Comparison of ENCODE assay signal across 19 cellular contexts in the genomic region with DNA sequence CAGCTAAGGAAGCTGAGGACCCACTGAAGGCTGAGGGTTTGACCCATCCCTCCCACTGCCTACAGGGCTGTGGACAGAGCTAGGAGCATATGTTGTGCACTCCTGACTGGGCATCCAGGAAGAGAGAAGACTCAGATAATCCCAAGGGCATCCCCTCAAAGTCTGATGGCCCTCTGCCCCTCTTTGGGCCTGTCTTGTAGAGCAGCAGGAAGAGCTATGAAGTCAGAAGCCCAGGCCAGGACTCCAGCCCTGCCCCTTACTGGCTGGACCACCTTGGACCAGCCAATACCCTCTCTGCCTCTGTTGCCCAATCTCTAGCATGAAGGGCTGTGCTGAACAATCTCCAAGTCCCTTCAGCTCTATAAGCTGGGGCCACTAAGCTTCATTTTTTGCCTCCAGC.
DNase-seq lines count a peak whose midpoint lies in the region; ATAC-seq and TF ChIP-seq lines count a peak whose summit lies in the region.
"Had no signal": no experiment of that assay in that cellular context is flagged by ENCODE, and none has a peak within 500 bp of the region (broad histone marks: within the 10 kb centered on the region; RNA-seq: fewer than 3 reads in every experiment).

No MANE protein-coding gene starts in this region.

- H3K36me3 ChIP-seq in upper lobe of right lung = no peaks in the 10 kb centered on the region
- H3K36me3 ChIP-seq in hepatocyte (replicated peaks; ENCODE audit: insufficient read depth, low read depth) = no peaks in the 10 kb centered on the region
- H3K36me3 ChIP-seq: BLaER1 had no signal

- CTCF ChIA-PET in activated naive CD4-positive, alpha-beta T cell treated with anti-CD3 and anti-CD28 coated beads for 36 hours (lab: Charles Lee) = interaction anchor here (0.8 kb wide), 1 partner anchor 94 kb away, joined by 3 read pairs; no protein-coding TSS in a partner anchor

- H3K9me3 Mint-ChIP-seq in activated naive CD4-positive, alpha-beta T cell treated with anti-CD3 and anti-CD28 coated beads, Interleukin-2, amount 50 U/mL, for 24 hours = no peaks in the 10 kb centered on the region
- H3K9me3 Mint-ChIP-seq in activated naive CD4-positive, alpha-beta T cell treated with anti-CD3 and anti-CD28 coated beads for 36 hours = no peaks in the 10 kb centered on the region
- H3K9me3 Mint-ChIP-seq: CD14-positive monocyte; CD4-positive, alpha-beta memory T cell; HFFc6 had no signal

- peaks cover 9% of the 10 kb centered on the region for H3K4me1 ChIP-seq in upper lobe of right lung
- no peaks in the 10 kb centered on the region for H3K4me1 ChIP-seq in hepatocyte (ENCODE audit: insufficient read depth)

- no peaks in the 10 kb centered on the region for H3K79me2 ChIP-seq in hepatocyte

- no peaks in the 10 kb centered on the region for H3K27me3 ChIP-seq in upper lobe of right lung
- peaks cover 3% of the 10 kb centered on the region for H3K27me3 ChIP-seq in hepatocyte

- H3K36me3 Mint-ChIP-seq in activated naive CD4-positive, alpha-beta T cell treated with anti-CD3 and anti-CD28 coated beads, Interleukin-2, amount 50 U/mL, for 24 hours = no peaks in the 10 kb centered on the region
- H3K36me3 Mint-ChIP-seq in activated naive CD4-positive, alpha-beta T cell treated with anti-CD3 and anti-CD28 coated beads for 36 hours (ENCODE audit: low read depth) = no peaks in the 10 kb centered on the region
- H3K36me3 Mint-ChIP-seq in T-helper 17 cell (ENCODE audit: low read depth) = no peaks in the 10 kb centered on the region
- H3K36me3 Mint-ChIP-seq: CD4-positive, alpha-beta memory T cell had no signal

- no peaks in the 10 kb centered on the region for H4K20me1 ChIP-seq in hepatocyte (ENCODE audit: insufficient read depth, poor library complexity, severe bottlenecking)

- peak overlapping the region; percentile 9 for H3K27ac Mint-ChIP-seq in activated naive CD4-positive, alpha-beta T cell treated with anti-CD3 and anti-CD28 coated beads, Interleukin-2, amount 50 U/mL, for 24 hours
- H3K27ac Mint-ChIP-seq in activated naive CD4-positive, alpha-beta T cell treated with anti-CD3 and anti-CD28 coated beads for 36 hours = no peak overlapping the region
- peak overlapping the region; percentile 66 for H3K27ac Mint-ChIP-seq in T-helper 17 cell
- H3K27ac Mint-ChIP-seq: HFFc6 had no signal

- H3K27ac ChIP-seq in upper lobe of right lung = no peak overlapping the region
- no peak overlapping the region for H3K27ac ChIP-seq in hepatocyte
- H3K27ac ChIP-seq: BLaER1 had no signal

- no peak overlapping the region for H2AFZ ChIP-seq in hepatocyte

- H3K4me3 ChIP-seq in upper lobe of right lung (no peak overlapping the region), hepatocyte (no peak overlapping the region)
- H3K4me3 ChIP-seq: BLaER1, GM12878 had no signal

- intact Hi-C loops in activated naive CD4-positive, alpha-beta T cell treated with anti-CD3 and anti-CD28 coated beads for 36 hours (cut with micrococcal nuclease) = no loop called here
- intact Hi-C loops in upper lobe of right lung (cut with DNase I) = no loop called here

- H3K4me3 Mint-ChIP-seq in activated naive CD4-positive, alpha-beta T cell treated with anti-CD3 and anti-CD28 coated beads, Interleukin-2, amount 50 U/mL, for 24 hours = no peak overlapping the region
- H3K4me3 Mint-ChIP-seq in activated naive CD4-positive, alpha-beta T cell treated with anti-CD3 and anti-CD28 coated beads for 36 hours = no peak overlapping the region
- no peak overlapping the region for H3K4me3 Mint-ChIP-seq in T-helper 17 cell
- H3K4me3 Mint-ChIP-seq: CD14-positive monocyte; CD4-positive, alpha-beta memory T cell; HFFc6 had no signal

- DNase-seq in activated naive CD4-positive, alpha-beta T cell treated with anti-CD3 and anti-CD28 coated beads for 36 hours = no peak
- DNase-seq in T-helper 17 cell = no peak
- DNase-seq in mesenteric fat pad (ENCODE audit: low spot score) = peak; percentile 51
- no peak for DNase-seq in upper lobe of right lung
- DNase-seq in hepatocyte (ENCODE audit: low spot score) = no peak
- DNase-seq: 8988T; CD4-positive, alpha-beta memory T cell; DMS79 treated with DMSO at 0.1 percent for 48 hours; GF-D8; GOT3; H7; HFFc6 had no signal

- H3K4me2 ChIP-seq in hepatocyte = no peak overlapping the region
- H3K4me2 ChIP-seq: BLaER1 had no signal

- H3K9me2 ChIP-seq in hepatocyte (replicated peaks; ENCODE audit: insufficient read depth) = no peaks in the 10 kb centered on the region

- ATAC-seq in T-helper 17 cell (no peak), upper lobe of right lung (no peak), HG02642 (IDR thresholded peaks at IDR 0.05; ENCODE audit: poor library complexity, unreplicated experiment) (no peak), GM19328 (IDR thresholded peaks at IDR 0.05; ENCODE audit: unreplicated experiment) (no peak)
- ATAC-seq: GM12878, HCT116 had no signal

- H3K9me3 ChIP-seq in T-helper 17 cell (ENCODE audit: control insufficient read depth, low read length, poor library complexity, severe bottlenecking) (no peaks in the 10 kb centered on the region), upper lobe of right lung (no peaks in the 10 kb centered on the region), hepatocyte (ENCODE audit: low read depth) (no peaks in the 10 kb centered on the region)
- H3K9me3 ChIP-seq: BLaER1 had no signal

- TF ChIP-seq CTCF in upper lobe of right lung (IDR thresholded peaks at IDR 0.05) = no peak
- no peak for TF ChIP-seq CTCF in hepatocyte (IDR thresholded peaks at IDR 0.05; ENCODE audit: poor library complexity)

- peaks cover 15% of the 10 kb centered on the region for H3K4me1 Mint-ChIP-seq in activated naive CD4-positive, alpha-beta T cell treated with anti-CD3 and anti-CD28 coated beads, Interleukin-2, amount 50 U/mL, for 24 hours
- peaks cover 9% of the 10 kb centered on the region for H3K4me1 Mint-ChIP-seq in activated naive CD4-positive, alpha-beta T cell treated with anti-CD3 and anti-CD28 coated beads for 36 hours (ENCODE audit: low read depth)
- peaks cover 21% of the 10 kb centered on the region for H3K4me1 Mint-ChIP-seq in T-helper 17 cell

- no peaks in the 10 kb centered on the region for H3K27me3 Mint-ChIP-seq in activated naive CD4-positive, alpha-beta T cell treated with anti-CD3 and anti-CD28 coated beads, Interleukin-2, amount 50 U/mL, for 24 hours
- H3K27me3 Mint-ChIP-seq in activated naive CD4-positive, alpha-beta T cell treated with anti-CD3 and anti-CD28 coated beads for 36 hours (ENCODE audit: low read depth) = no peaks in the 10 kb centered on the region
- no peaks in the 10 kb centered on the region for H3K27me3 Mint-ChIP-seq in T-helper 17 cell
- H3K27me3 Mint-ChIP-seq: CD4-positive, alpha-beta memory T cell had no signal
